ENCODE assay signal across 24 cellular contexts in genomic region chr1:71753746-71754145, GRCh38.
"Had no signal": no experiment of that assay in that cellular context is flagged by ENCODE, and none has a peak within 500 bp of the region (broad histone marks: within the 10 kb centered on the region; RNA-seq: fewer than 3 reads in every experiment).

No MANE protein-coding gene starts in this region.

- H3K27me3 ChIP-seq: gastroesophageal sphincter, ovary, right lobe of liver had no signal

- ATAC-seq: activated naive CD8-positive, alpha-beta T cell treated with anti-CD3 and anti-CD28 coated beads, Interleukin-2, amount 50 U/mL, for 24 hours; gastroesophageal sphincter; right lobe of liver had no signal

- H3K27ac Mint-ChIP-seq: activated CD4-positive, alpha-beta memory T cell treated with anti-CD3 and anti-CD28 coated beads for 36 hours; activated CD4-positive, alpha-beta T cell treated with anti-CD3 and anti-CD28 coated beads, Interleukin-2, amount 10 ng/mL, durations not matched to agents 24 days and 14 days; activated naive CD4-positive, alpha-beta T cell treated with anti-CD3 and anti-CD28 coated beads, Interleukin-2, amount 50 U/mL, for 24 hours; activated naive CD8-positive, alpha-beta T cell treated with anti-CD3 and anti-CD28 coated beads, Interleukin-2, amount 50 U/mL, for 24 hours; activated T-cell treated with anti-CD3 and anti-CD28 coated beads, Interleukin-2, amount 50 U/mL, for 24 hours; immature natural killer cell; nephron; progenitor cell of endocrine pancreas; stimulated activated naive CD8-positive, alpha-beta T cell treated with anti-CD3 and anti-CD28 coated beads, Interleukin-15, Interleukin-2, amounts not matched to agents 100 ng/mL and 50 ng/mL, for 24 hours had no signal

- DNase-seq: activated CD4-positive, alpha-beta memory T cell treated with anti-CD3 and anti-CD28 coated beads for 36 hours; activated CD4-positive, alpha-beta T cell treated with anti-CD3 and anti-CD28 coated beads, Interleukin-2, amount 10 ng/mL, durations not matched to agents 24 days and 14 days; activated CD4-positive, CD25-positive, alpha-beta regulatory T cell treated with anti-CD3 and anti-CD28 coated beads, Interleukin-2, amount 50 U/mL, for 72 hours; activated CD8-positive, alpha-beta memory T cell treated with anti-CD3 and anti-CD28 coated beads, Interleukin-2, amount 50 U/mL, for 48 hours; activated gamma-delta T cell treated with Interleukin-2 at 50 U/mL for 16 hours; activated naive CD8-positive, alpha-beta T cell treated with anti-CD3 and anti-CD28 coated beads, Interleukin-2, amount 50 U/mL, for 24 hours; activated T-cell treated with anti-CD3 and anti-CD28 coated beads, Interleukin-2, amount 50 U/mL, for 24 hours; amygdala; caudate nucleus; hippocampal formation; immature natural killer cell; kidney; ovary; right lobe of liver; stimulated activated CD4-positive, alpha-beta T cell treated with anti-CD3 and anti-CD28 coated beads, Interleukin-4, amount 100 ng/mL, for 1 hour; T1000; trophoblast cell; WERI-Rb-1 had no signal

- H3K4me3 Mint-ChIP-seq: activated CD4-positive, alpha-beta memory T cell treated with anti-CD3 and anti-CD28 coated beads for 36 hours; activated CD4-positive, alpha-beta T cell treated with anti-CD3 and anti-CD28 coated beads, Interleukin-2, amount 10 ng/mL, durations not matched to agents 24 days and 14 days; activated naive CD4-positive, alpha-beta T cell treated with anti-CD3 and anti-CD28 coated beads, Interleukin-2, amount 50 U/mL, for 24 hours; activated naive CD8-positive, alpha-beta T cell treated with anti-CD3 and anti-CD28 coated beads, Interleukin-2, amount 50 U/mL, for 24 hours; activated T-cell treated with anti-CD3 and anti-CD28 coated beads, Interleukin-2, amount 50 U/mL, for 24 hours; immature natural killer cell; nephron; stimulated activated naive CD8-positive, alpha-beta T cell treated with anti-CD3 and anti-CD28 coated beads, Interleukin-15, Interleukin-2, amounts not matched to agents 100 ng/mL and 50 ng/mL, for 24 hours had no signal

- H3K4me1 ChIP-seq: gastroesophageal sphincter, right lobe of liver had no signal

- H3K27ac ChIP-seq: gastroesophageal sphincter, ovary, right lobe of liver, thoracic aorta, WERI-Rb-1 had no signal

- H3K36me3 Mint-ChIP-seq: activated CD4-positive, alpha-beta memory T cell treated with anti-CD3 and anti-CD28 coated beads for 36 hours; activated naive CD4-positive, alpha-beta T cell treated with anti-CD3 and anti-CD28 coated beads, Interleukin-2, amount 50 U/mL, for 24 hours; immature natural killer cell had no signal

- H3K27me3 Mint-ChIP-seq: activated CD4-positive, alpha-beta memory T cell treated with anti-CD3 and anti-CD28 coated beads for 36 hours; activated CD4-positive, alpha-beta T cell treated with anti-CD3 and anti-CD28 coated beads, Interleukin-2, amount 10 ng/mL, durations not matched to agents 24 days and 14 days; activated naive CD4-positive, alpha-beta T cell treated with anti-CD3 and anti-CD28 coated beads, Interleukin-2, amount 50 U/mL, for 24 hours; activated naive CD8-positive, alpha-beta T cell treated with anti-CD3 and anti-CD28 coated beads, Interleukin-2, amount 50 U/mL, for 24 hours; activated T-cell treated with anti-CD3 and anti-CD28 coated beads, Interleukin-2, amount 50 U/mL, for 24 hours; stimulated activated naive CD8-positive, alpha-beta T cell treated with anti-CD3 and anti-CD28 coated beads, Interleukin-15, Interleukin-2, amounts not matched to agents 100 ng/mL and 50 ng/mL, for 24 hours had no signal

- H3K4me3 ChIP-seq: gastroesophageal sphincter, ovary, right lobe of liver, thoracic aorta had no signal

- H3K4me1 Mint-ChIP-seq: activated CD4-positive, alpha-beta T cell treated with anti-CD3 and anti-CD28 coated beads, Interleukin-2, amount 10 ng/mL, durations not matched to agents 24 days and 14 days; activated naive CD4-positive, alpha-beta T cell treated with anti-CD3 and anti-CD28 coated beads, Interleukin-2, amount 50 U/mL, for 24 hours; activated naive CD8-positive, alpha-beta T cell treated with anti-CD3 and anti-CD28 coated beads, Interleukin-2, amount 50 U/mL, for 24 hours; immature natural killer cell; nephron had no signal

- H3K9me3 Mint-ChIP-seq: activated CD4-positive, alpha-beta T cell treated with anti-CD3 and anti-CD28 coated beads, Interleukin-2, amount 10 ng/mL, durations not matched to agents 24 days and 14 days had no signal

- H3K36me3 ChIP-seq: gastroesophageal sphincter, ovary, right lobe of liver, thoracic aorta, WERI-Rb-1 had no signal

- H3K9me3 ChIP-seq: gastroesophageal sphincter, ovary, right lobe of liver, thoracic aorta had no signal
